ENCODE assay signal across 18 cellular contexts in the genomic region with DNA sequence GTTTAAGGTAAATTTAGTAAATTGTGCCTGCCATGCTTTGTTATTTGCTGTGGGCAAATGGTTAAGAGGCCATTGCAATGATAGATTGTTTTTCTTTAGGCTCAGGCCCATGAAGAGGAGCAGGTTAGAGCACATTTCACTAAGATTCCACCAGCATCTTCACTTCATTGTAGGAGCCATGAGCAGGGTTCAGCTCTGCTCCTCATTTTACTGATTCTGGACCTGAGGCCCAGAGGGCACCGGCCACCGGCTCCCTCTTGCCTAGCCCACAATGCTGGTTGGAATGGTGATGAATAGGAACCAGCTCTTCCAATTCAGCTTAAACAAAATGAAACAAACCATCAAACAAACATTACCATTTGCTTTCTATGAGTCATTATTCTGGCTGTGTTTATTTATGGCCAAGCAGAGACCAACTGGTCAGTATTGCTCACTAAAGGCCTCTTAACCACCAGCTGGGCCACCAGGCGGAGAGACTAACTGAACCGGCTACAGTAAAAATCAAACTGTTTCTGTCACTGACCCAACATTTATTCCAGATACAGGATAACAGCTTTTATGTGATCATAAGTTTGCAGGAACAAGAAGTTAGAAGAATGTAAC.
DNase-seq lines count a peak whose midpoint lies in the region; TF ChIP-seq lines count a peak whose summit lies in the region.
"Had no signal": no experiment of that assay in that cellular context is flagged by ENCODE, and none has a peak within 500 bp of the region (broad histone marks: within the 10 kb centered on the region; RNA-seq: fewer than 3 reads in every experiment).

No MANE protein-coding gene starts in this region.

- TF ChIP-seq CTCF in AG04449 (IDR thresholded peaks at IDR 0.05; ENCODE audit: insufficient read depth, low read length, missing control alignments) (no peak), WI38 (IDR thresholded peaks at IDR 0.05; ENCODE audit: low read depth, low read length) (0 out of 2 replicates have a peak, but pooled peaks have one; percentile 12)

- H3K4me3 ChIP-seq in AG04449 (ENCODE audit: low read depth, low read length) (no peak overlapping the region), WI38 (ENCODE audit: low read depth, low read length) (no peak overlapping the region)
- H3K4me3 ChIP-seq: adrenal gland, right lobe of liver had no signal

- CTCF ChIA-PET in AG04449 (lab: Yijun Ruan, JAX) = interaction anchor here (0.7 to 16.2 kb wide), 7 partner anchors 9 to 318 kb away, joined by 3 to 315 read pairs (median 14); no protein-coding TSS in a partner anchor

- peak; percentile 38 for DNase-seq in AG04449 (ENCODE audit: low read depth, low spot score)
- DNase-seq in HCEC 1CT = peak; percentile 85
- peak; percentile 36 for DNase-seq in hepatic stellate cell (ENCODE audit: low spot score)
- no peak for DNase-seq in posterior cingulate gyrus
- DNase-seq in activated CD4-positive, alpha-beta T cell treated with anti-CD3 and anti-CD28 coated beads, Interleukin-2, amount 50 U/mL, for 4 hours = no peak
- no peak for DNase-seq in NCI-H1092 (lab: John Stamatoyannopoulos, UW)
- no peak for DNase-seq in activated gamma-delta T cell treated with Interleukin-2 at 50 U/mL for 16 hours
- DNase-seq: activated CD4-positive, CD25-positive, alpha-beta regulatory T cell treated with anti-CD3 and anti-CD28 coated beads, Interleukin-2, amount 50 U/mL, for 72 hours; activated T-cell treated with anti-CD3 and anti-CD28 coated beads, Interleukin-2, amount 50 U/mL, for 1 hour; adrenal gland; glutamatergic neuron; KBM-7; left colon; NCI-H2029 treated with DMSO at 0.1 percent for 48 hours; right lobe of liver; stimulated activated naive CD8-positive, alpha-beta T cell treated with anti-CD3 and anti-CD28 coated beads, Interleukin-15, Interleukin-2, amounts not matched to agents 100 U/mL and 50 U/mL, for 24 hours; T-cell had no signal

- POLR2A ChIA-PET in AG04449 (lab: Yijun Ruan, JAX) = interaction anchor here (0.9 to 1.0 kb wide), 2 partner anchors 191 to 309 kb away, joined by 3 to 6 read pairs; no protein-coding TSS in a partner anchor

- intact Hi-C loops in posterior cingulate gyrus (cut with DNase I) = no loop called here

Comparison
In these comparisons a context has a peak if more than half of its experiments do, and no peak if none do; other contexts are left out.
1. DNase-seq: peak in AG04449 (single experiment), HCEC 1CT (single experiment) and hepatic stellate cell (single experiment); none in posterior cingulate gyrus (0 of 10), activated CD4-positive, alpha-beta T cell treated with anti-CD3 and anti-CD28 coated beads, Interleukin-2, amount 50 U/mL, for 4 hours (0 of 2), NCI-H1092 (single experiment) and activated gamma-delta T cell treated with Interleukin-2 at 50 U/mL for 16 hours (single experiment).